In genomic region chr1:19341201-19342076, GRCh38 we compare ENCODE assay signal across 8 cellular contexts. TPM values are rescaled to one million over a fixed set of nuclear protein-coding genes. Genes with fewer than 3 reads are reported as not detected.
A peak's percentile ranks its signal among the peaks of the same experiment; 100 is the strongest.
DNase-seq lines count a peak whose midpoint lies in the region; ATAC-seq, FAIRE-seq and TF ChIP-seq lines count a peak whose summit lies in the region.

No MANE protein-coding gene starts in this region.

- peak overlapping the region; percentile 81 for H3K27ac Mint-ChIP-seq in activated naive CD4-positive, alpha-beta T cell treated with anti-CD3 and anti-CD28 coated beads, Interleukin-2, amount 50 U/mL, for 72 hours

- H2BK15ac ChIP-seq in IMR-90 (ENCODE audit: low read depth, low read length), result no peak overlapping the region

- H3F3A ChIP-seq in SU-DHL-6 (ENCODE audit: insufficient read depth), result no peaks in the 10 kb centered on the region

- H3K27ac ChIP-seq in IMR-90 (ENCODE audit: insufficient read depth, low read length) (no peak overlapping the region), SU-DHL-6 (ENCODE audit: low read depth, low read length) (no peak overlapping the region), psoas muscle (no peak overlapping the region), vagina (peak overlapping the region; percentile 70)

- H2BK20ac ChIP-seq in IMR-90 (ENCODE audit: low read depth, low read length), result no peak overlapping the region

- no peak for FAIRE-seq in D721Med (lab: Jason Lieb, UNC)

- H3K9me3 ChIP-seq in IMR-90 (ENCODE audit: control insufficient read depth, insufficient read depth, low read length), result no peaks in the 10 kb centered on the region
- no peaks in the 10 kb centered on the region for H3K9me3 ChIP-seq in SU-DHL-6 (ENCODE audit: insufficient read depth, low read length)
- no peaks in the 10 kb centered on the region for H3K9me3 ChIP-seq in psoas muscle
- H3K9me3 ChIP-seq in vagina, result no peaks in the 10 kb centered on the region

- no peak overlapping the region for H3K4ac ChIP-seq in IMR-90 (ENCODE audit: low read depth, low read length)

- TF ChIP-seq POLR2A in IMR-90 (IDR thresholded peaks at IDR 0.05; ENCODE audit: low read depth, low read length), result no peak
- TF ChIP-seq POLR2A in vagina (IDR thresholded peaks at IDR 0.05), result no peak

- no peaks in the 10 kb centered on the region for H3K9me3 Mint-ChIP-seq in activated naive CD4-positive, alpha-beta T cell treated with anti-CD3 and anti-CD28 coated beads, Interleukin-2, amount 50 U/mL, for 72 hours

- H3K4me3 ChIP-seq in IMR-90 (ENCODE audit: insufficient read depth, low read depth, low read length) (no peak overlapping the region), SU-DHL-6 (ENCODE audit: insufficient read depth, low read length, poor library complexity, severe bottlenecking) (no peak overlapping the region), psoas muscle (no peak overlapping the region), vagina (no peak overlapping the region)

- peaks cover 6% of the 10 kb centered on the region; the same call in 1 of the 2 replicates for H3K9me1 ChIP-seq in IMR-90 (ENCODE audit: insufficient read depth, low read length)

- no peak overlapping the region for H3K4me2 ChIP-seq in IMR-90 (ENCODE audit: low read depth, low read length)
- no peak overlapping the region for H3K4me2 ChIP-seq in SU-DHL-6 (ENCODE audit: low read depth, low read length, poor library complexity, severe bottlenecking)

- no peaks in the 10 kb centered on the region for H3K9me2 ChIP-seq in SU-DHL-6 (replicated peaks; ENCODE audit: insufficient read depth, low read length)

- H4K8ac ChIP-seq in IMR-90 (ENCODE audit: low read depth in 2 of 2, low read length in 2 of 2), result peak overlapping the region in 1 of 2 experiments; percentile 31; a peak in 1 of 4 replicates

- peak overlapping the region; percentile 58 for H2AK9ac ChIP-seq in IMR-90 (replicated peaks; ENCODE audit: low read depth, low read length, poor library complexity)

- POLR2A ChIA-PET in IMR-90 (lab: Charles Lee; ENCODE audit: unreplicated experiment), result no interaction called here

- H4K5ac ChIP-seq in IMR-90 (ENCODE audit: low read depth, low read length), result no peak overlapping the region

- H3K36me3 ChIP-seq in IMR-90 (ENCODE audit: control insufficient read depth, insufficient read depth, low read length) (peaks cover 72% of the 10 kb centered on the region), SU-DHL-6 (ENCODE audit: low read length) (no peaks in the 10 kb centered on the region), psoas muscle (ENCODE audit: insufficient read depth in 1 of 2, low read depth in 1 of 2) (peaks cover 3 to 68% of the 10 kb centered on the region in 2 donors), vagina (peaks cover 0 to 47% of the 10 kb centered on the region in 2 donors)

- CTCF ChIA-PET in IMR-90 (lab: Yijun Ruan, JAX), result interaction anchor here (1.5 kb wide), 1 partner anchor 313 kb away, joined by 4 read pairs; no protein-coding TSS in a partner anchor

- no peak overlapping the region for H4K91ac ChIP-seq in IMR-90 (ENCODE audit: insufficient read depth, low read depth, low read length)

- H3K23ac ChIP-seq in IMR-90 (ENCODE audit: low read depth, low read length), result no peak overlapping the region

- H3K4me1 ChIP-seq in IMR-90 (ENCODE audit: control insufficient read depth, insufficient read depth, low read length), result no peaks in the 10 kb centered on the region
- no peaks in the 10 kb centered on the region for H3K4me1 ChIP-seq in psoas muscle
- H3K4me1 ChIP-seq in vagina, result peaks cover 46% of the 10 kb centered on the region

- in situ Hi-C loops in IMR-90 (cut with MboI; ENCODE audit: low sequenced_read_pairs), result loop anchor here (5.0 kb wide), 1 partner anchor 306 kb away; no protein-coding TSS in a partner anchor

- H2BK120ac ChIP-seq in IMR-90 (ENCODE audit: low read depth, low read length), result no peak overlapping the region

- peak overlapping the region; percentile 37 for H2AFZ ChIP-seq in IMR-90 (replicated peaks; ENCODE audit: low read length, poor library complexity)
- no peak overlapping the region for H2AFZ ChIP-seq in SU-DHL-6 (ENCODE audit: low read depth, low read length, severe bottlenecking)

- TF ChIP-seq CTCF in D721Med (IDR thresholded peaks at IDR 0.05; ENCODE audit: insufficient read depth, missing control alignments) (peak; percentile 72), IMR-90 (conservative IDR thresholded peaks at IDR 0.05; ENCODE audit: low read depth, low read length) (peak; percentile 85), SU-DHL-6 (IDR thresholded peaks at IDR 0.05; ENCODE audit: insufficient read depth, low read length, poor library complexity, severe bottlenecking) (peak; percentile 53), psoas muscle (IDR thresholded peaks at IDR 0.05) (peak; percentile 82), vagina (IDR thresholded peaks at IDR 0.05) (peak; percentile 44 to 61 (median 47))

- no peak overlapping the region for H2BK5ac ChIP-seq in IMR-90 (ENCODE audit: low read depth, low read length, poor library complexity, severe bottlenecking)

- H4K20me1 ChIP-seq in IMR-90 (ENCODE audit: insufficient read depth, low read length), result peaks cover 33% of the 10 kb centered on the region; the same call in 1 of the 2 replicates
- H4K20me1 ChIP-seq in SU-DHL-6 (ENCODE audit: low read depth, low read length), result no peaks in the 10 kb centered on the region

- H3K36me3 Mint-ChIP-seq in activated naive CD4-positive, alpha-beta T cell treated with anti-CD3 and anti-CD28 coated beads, Interleukin-2, amount 50 U/mL, for 72 hours, result no peaks in the 10 kb centered on the region

- dilution Hi-C loops in IMR-90 (cut with HindIII; ENCODE audit: low sequenced_read_pairs, unreplicated experiment), result no loop called here

- 51% methylated on average over 17 of the region's 25 CpGs; no CpG with 5 or more reads in 1 of the 2 experiments for WGBS in IMR-90 (ENCODE audit: extremely low coverage in 2 of 2, insufficient read length in 1 of 2), 2 experiments
- 60 to 63% (median 61%) methylated on average over 25 of the region's 25 CpGs for WGBS in psoas muscle, 3 donors

- H3K27me3 ChIP-seq in IMR-90 (ENCODE audit: control insufficient read depth, insufficient read depth, low read length), result no peaks in the 10 kb centered on the region
- H3K27me3 ChIP-seq in SU-DHL-6 (ENCODE audit: low read length), result no peaks in the 10 kb centered on the region
- H3K27me3 ChIP-seq in psoas muscle (ENCODE audit: insufficient read depth in 3 of 3, low read length in 2 of 3), result no peaks in the 10 kb centered on the region
- no peaks in the 10 kb centered on the region for H3K27me3 ChIP-seq in vagina

- H3K9ac ChIP-seq in IMR-90 (ENCODE audit: low read depth, low read length) (no peak overlapping the region), SU-DHL-6 (ENCODE audit: low read length) (no peak overlapping the region)

- no peak overlapping the region for H2AK5ac ChIP-seq in IMR-90 (ENCODE audit: low read depth, low read length)

- H3K79me1 ChIP-seq in IMR-90 (ENCODE audit: low read depth in 1 of 2, low read length in 2 of 2), result peaks cover 7 to 30% of the 10 kb centered on the region in 2 experiments

- no TSS peak for BruUV-seq in IMR-90 (replicated peaks; lab: Mats Ljungman, UMichigan)

- intact Hi-C loops in IMR-90 (cut with micrococcal nuclease), result no loop called here
- intact Hi-C loops in Right ventricle myocardium superior (cut with DNase I), result loop anchor here (5.0 kb wide), 1 partner anchor 311 kb away; no protein-coding TSS in a partner anchor
- intact Hi-C loops in psoas muscle (cut with DNase I), result loop anchor here in 1 of 2 donors (2.0 kb wide), 1 partner anchor 315 kb away; no protein-coding TSS in a partner anchor
- intact Hi-C loops in vagina (cut with DNase I), result loop anchor here (5.0 kb wide), 1 partner anchor 311 kb away; no protein-coding TSS in a partner anchor

- DNase-seq in D721Med (ENCODE audit: insufficient read length, low spot score), result peak; percentile 51
- DNase-seq in IMR-90, result peak; percentile 65
- DNase-seq in activated naive CD4-positive, alpha-beta T cell treated with anti-CD3 and anti-CD28 coated beads, Interleukin-2, amount 50 U/mL, for 72 hours (ENCODE audit: low spot score in 2 of 2), result peak; percentile 75 to 84
- DNase-seq in Right ventricle myocardium superior, result peak; percentile 80
- peak; percentile 77 to 85 for DNase-seq in psoas muscle
- no peak for DNase-seq in vagina (ENCODE audit: extremely low spot score in 2 of 2)

- no peak overlapping the region for H3K18ac ChIP-seq in IMR-90 (ENCODE audit: low read depth, low read length)

- no peaks in the 10 kb centered on the region for H3K79me2 ChIP-seq in SU-DHL-6 (ENCODE audit: insufficient read depth, low read length)

- H3K56ac ChIP-seq in IMR-90 (ENCODE audit: extremely low read depth, insufficient read depth, low read length), result no peak overlapping the region

- H3K14ac ChIP-seq in IMR-90 (replicated peaks; ENCODE audit: low read depth, low read length), result no peak overlapping the region

- peak; percentile 61 for TF ChIP-seq RAD21 in IMR-90 (IDR thresholded peaks at IDR 0.05; ENCODE audit: low read length)

- ATAC-seq in IMR-90 (ENCODE audit: low read depth) (peak; percentile 87), Right ventricle myocardium superior (ENCODE audit: poor library complexity) (peak; percentile 46), psoas muscle (peak; percentile 52 to 72 (median 62)), HG02870 (IDR thresholded peaks at IDR 0.05; ENCODE audit: unreplicated experiment) (no peak)
- ATAC-seq in activated naive CD4-positive, alpha-beta T cell treated with anti-CD3 and anti-CD28 coated beads, Interleukin-2, amount 50 U/mL, for 72 hours, result peak; percentile 45 to 61

RNA-seq across cellular contexts. Expression of gene SLC66A1, which starts 29.3 kb away (rescaled TPM):
- total RNA-seq in IMR-90 (2012; rRNA removed) (6.8 and 7.5 TPM in 2 replicates), Right ventricle myocardium superior (5.8 TPM), psoas muscle (10 to 100 TPM in 2 of 4 donors, 1 to 10 TPM in 2; 8.0 to 18.0 (median 10.1) TPM), vagina (21.4 TPM)
- polyA plus RNA-seq in IMR-90 (2012; rRNA removed) (18.9 and 22.3 TPM in 2 replicates), psoas muscle (10 to 100 TPM; 18.6 to 25.8 (median 24.4) TPM)
- polyA plus RNA-seq in IMR-90 (2012; cell fraction: cytosol; rRNA removed), result 14.6 and 25.7 TPM in 2 replicates
- polyA plus RNA-seq in IMR-90 (2012; cell fraction: nucleus; rRNA removed; ENCODE audit: low replicate concordance), result 15.3 and 31.2 TPM in 2 replicates
- 1 to 10 TPM; 6.7 to 7.2 TPM for total RNA-seq in activated naive CD4-positive, alpha-beta T cell treated with anti-CD3 and anti-CD28 coated beads, Interleukin-2, amount 50 U/mL, for 72 hours

RNA-seq across cellular contexts. Expression of gene AKR7A2, which starts 29.5 kb away (rescaled TPM):
- 50.5 and 60.2 TPM in 2 replicates for total RNA-seq in IMR-90 (2012; rRNA removed)
- polyA plus RNA-seq in IMR-90 (2012; rRNA removed), result 55.8 and 70.8 TPM in 2 replicates
- polyA plus RNA-seq in IMR-90 (2012; cell fraction: cytosol; rRNA removed), result 67.7 and 109 TPM in 2 replicates
- polyA plus RNA-seq in IMR-90 (2012; cell fraction: nucleus; rRNA removed; ENCODE audit: low replicate concordance), result 26.6 and 48.2 TPM in 2 replicates
- 10 to 100 TPM; 42.9 to 50.2 TPM for total RNA-seq in activated naive CD4-positive, alpha-beta T cell treated with anti-CD3 and anti-CD28 coated beads, Interleukin-2, amount 50 U/mL, for 72 hours
- 40.6 TPM for total RNA-seq in Right ventricle myocardium superior
- total RNA-seq in psoas muscle, result 10 to 100 TPM; 30.3 to 52.2 (median 36.3) TPM
- 10 to 100 TPM; 24.6 to 29.0 (median 28.1) TPM for polyA plus RNA-seq in psoas muscle
- total RNA-seq in vagina, result 63.8 TPM

RNA-seq across cellular contexts. Expression of gene AKR7A3, which starts 52.9 kb away (rescaled TPM):
- total RNA-seq in IMR-90 (2012; rRNA removed) (under 0.01 and 0.18 TPM in 2 replicates), Right ventricle myocardium superior (not detected), psoas muscle (under 1 TPM in 3 of 4 donors, not detected in 1; 0.20 to 0.36 (median 0.34) TPM), vagina (4.2 TPM)
- polyA plus RNA-seq in IMR-90 (2012; rRNA removed) (0.62 and 0.66 TPM in 2 replicates), psoas muscle (under 1 TPM; 0.15 to 0.42 (median 0.34) TPM)
- 0.11 and 0.36 TPM in 2 replicates for polyA plus RNA-seq in IMR-90 (2012; cell fraction: cytosol; rRNA removed)
- 5.2 and 12.1 TPM in 2 replicates for polyA plus RNA-seq in IMR-90 (2012; cell fraction: nucleus; rRNA removed; ENCODE audit: low replicate concordance)
- under 1 TPM; 0.68 to 0.93 TPM for total RNA-seq in activated naive CD4-positive, alpha-beta T cell treated with anti-CD3 and anti-CD28 coated beads, Interleukin-2, amount 50 U/mL, for 72 hours

Comparison
In these comparisons a context has a peak if more than half of its experiments do, and no peak if none do; other contexts are left out.
1. DNase-seq: peak in D721Med (single experiment), IMR-90 (single experiment), activated naive CD4-positive, alpha-beta T cell treated with anti-CD3 and anti-CD28 coated beads, Interleukin-2, amount 50 U/mL, for 72 hours (2 of 2), Right ventricle myocardium superior (single experiment) and psoas muscle (2 of 2); none in vagina (0 of 2).
2. Peak in every context shown above with its lines, with median percentiles within 50 percentile points of each other: CTCF ChIP-seq.